ENCODE assay signal across 8 cellular contexts in the genomic region with DNA sequence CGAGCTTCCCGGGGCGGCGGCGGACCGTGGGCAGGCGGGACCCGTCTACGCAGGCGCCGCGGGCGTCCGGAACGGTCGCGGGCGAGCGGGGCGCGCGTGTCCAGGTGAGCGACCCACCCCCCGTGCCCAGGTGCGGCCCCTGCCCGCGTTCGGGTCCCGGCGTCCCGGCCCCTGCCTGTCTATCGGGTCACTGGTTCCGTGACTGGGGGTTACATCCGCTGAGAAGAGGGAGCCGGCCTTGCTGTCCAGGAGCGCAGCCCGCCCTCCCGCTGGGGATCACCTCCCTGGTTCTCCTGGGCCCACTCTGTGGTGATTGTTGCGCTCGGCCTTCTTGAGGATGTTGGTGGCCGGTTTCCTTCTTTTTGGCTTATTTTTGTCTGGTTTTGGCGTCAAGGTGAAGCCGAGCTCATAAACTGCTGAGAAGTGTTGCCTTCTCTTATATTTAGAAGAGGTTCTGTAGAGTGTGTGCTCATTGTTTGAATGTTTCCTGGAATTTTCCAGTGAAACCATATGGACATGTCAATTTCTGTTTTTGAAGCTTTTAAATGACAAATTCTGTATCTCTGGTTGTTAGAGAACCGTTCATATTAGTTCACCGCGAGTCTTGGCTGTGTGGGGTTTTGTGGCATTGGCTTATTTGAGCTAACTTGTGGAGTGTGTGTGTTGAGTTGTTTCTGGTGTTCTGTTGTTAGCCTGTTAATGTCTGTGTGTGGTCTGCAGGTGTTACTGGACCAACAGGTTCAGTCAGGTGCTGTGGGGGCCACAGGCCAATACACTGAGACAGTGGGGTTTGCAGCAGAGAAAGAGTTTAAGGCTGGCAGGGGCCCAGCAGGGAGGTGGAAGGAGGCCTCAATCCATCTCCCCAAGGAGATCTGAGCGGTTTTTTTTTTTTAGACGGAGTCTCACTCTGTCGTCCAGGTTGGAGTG. TPM values are rescaled to one million over a fixed set of nuclear protein-coding genes. Genes with fewer than 3 reads are reported as not detected.
DNase-seq lines count a peak whose midpoint lies in the region; ATAC-seq and TF ChIP-seq lines count a peak whose summit lies in the region.

No MANE protein-coding gene starts in this region.

- no peak overlapping the region for H3K9ac ChIP-seq in parathyroid adenoma

- DNase-seq in Daoy (ENCODE audit: low read depth) (peak; percentile 29), HT-29 (ENCODE audit: low spot score) (peak; percentile 56), Right ventricle myocardium superior (no peak), mucosa of gallbladder (ENCODE audit: low spot score) (no peak)
- peak; percentile 50 for DNase-seq in activated CD8-positive, alpha-beta T cell treated with anti-CD3 and anti-CD28 coated beads, Interleukin-2, amount 10 ng/mL, durations not matched to agents 7 days and 5 days
- no peak for DNase-seq in activated effector memory CD4-positive, alpha-beta T cell treated with anti-CD3 and anti-CD28 coated beads, Interleukin-2, amount 50 U/mL, for 16 hours

- H3K27me3 ChIP-seq in parathyroid adenoma (ENCODE audit: control insufficient read depth, insufficient read depth, low read length), result no peaks in the 10 kb centered on the region

- CTCF ChIA-PET in activated CD8-positive, alpha-beta T cell treated with anti-CD3 and anti-CD28 coated beads, Interleukin-2, amount 10 ng/mL, durations not matched to agents 7 days and 5 days (lab: Charles Lee), result interaction anchor here (1.0 to 1.6 kb wide), 2 partner anchors 9 to 166 kb away, joined by 3 to 4 read pairs; no protein-coding TSS in a partner anchor

- peaks cover 46% of the 10 kb centered on the region for H3K4me1 Mint-ChIP-seq in activated CD8-positive, alpha-beta T cell treated with anti-CD3 and anti-CD28 coated beads, Interleukin-2, amount 10 ng/mL, durations not matched to agents 7 days and 5 days (ENCODE audit: low read depth)

- ATAC-seq in GM21423 (IDR thresholded peaks at IDR 0.05; ENCODE audit: unreplicated experiment) (peak; percentile 27), Right ventricle myocardium superior (ENCODE audit: poor library complexity) (peak; percentile 51)
- peak; percentile 52 for ATAC-seq in activated CD8-positive, alpha-beta T cell treated with anti-CD3 and anti-CD28 coated beads, Interleukin-2, amount 10 ng/mL, durations not matched to agents 7 days and 5 days

- POLR2A ChIA-PET in activated CD8-positive, alpha-beta T cell treated with anti-CD3 and anti-CD28 coated beads, Interleukin-2, amount 10 ng/mL, durations not matched to agents 7 days and 5 days (lab: Charles Lee), result interaction anchor here (0.6 to 0.7 kb wide), 2 partner anchors 72 to 260 kb away, joined by 3 read pairs; no protein-coding TSS in a partner anchor

- intact Hi-C loops in Right ventricle myocardium superior (cut with DNase I), result no loop called here

- H3K4me2 ChIP-seq in parathyroid adenoma (ENCODE audit: low read length), result peak overlapping the region; percentile 86

- H3K4me3 Mint-ChIP-seq in activated CD8-positive, alpha-beta T cell treated with anti-CD3 and anti-CD28 coated beads, Interleukin-2, amount 10 ng/mL, durations not matched to agents 7 days and 5 days, result peak overlapping the region; percentile 89

- peaks cover 3% of the 10 kb centered on the region for H3K27me3 Mint-ChIP-seq in activated CD8-positive, alpha-beta T cell treated with anti-CD3 and anti-CD28 coated beads, Interleukin-2, amount 10 ng/mL, durations not matched to agents 7 days and 5 days (ENCODE audit: low read depth)

- H3K4me1 ChIP-seq in parathyroid adenoma, result peaks cover 3% of the 10 kb centered on the region

- H3K27ac ChIP-seq in parathyroid adenoma, result no peak overlapping the region

- no peaks in the 10 kb centered on the region for H3K9me3 ChIP-seq in parathyroid adenoma (ENCODE audit: control insufficient read depth, low read length)

- peaks cover 35% of the 10 kb centered on the region for H3K36me3 Mint-ChIP-seq in activated CD8-positive, alpha-beta T cell treated with anti-CD3 and anti-CD28 coated beads, Interleukin-2, amount 10 ng/mL, durations not matched to agents 7 days and 5 days (ENCODE audit: low read depth)

- TF ChIP-seq CTCF in parathyroid adenoma (IDR thresholded peaks at IDR 0.05), result no peak

- peaks cover 5% of the 10 kb centered on the region for H3K79me2 ChIP-seq in parathyroid adenoma

- peak overlapping the region; percentile 79 for H3K27ac Mint-ChIP-seq in activated CD8-positive, alpha-beta T cell treated with anti-CD3 and anti-CD28 coated beads, Interleukin-2, amount 10 ng/mL, durations not matched to agents 7 days and 5 days

- peaks cover 10% of the 10 kb centered on the region for H3K9me3 Mint-ChIP-seq in activated CD8-positive, alpha-beta T cell treated with anti-CD3 and anti-CD28 coated beads, Interleukin-2, amount 10 ng/mL, durations not matched to agents 7 days and 5 days (ENCODE audit: insufficient read depth)

- H3K4me3 ChIP-seq in parathyroid adenoma (ENCODE audit: low read depth, low read length), result peak overlapping the region; percentile 56

- H3K36me3 ChIP-seq in parathyroid adenoma (ENCODE audit: control insufficient read depth, insufficient read depth, low read length), result no peaks in the 10 kb centered on the region

- H2AFZ ChIP-seq in parathyroid adenoma, result peak overlapping the region; percentile 94

RNA-seq across cellular contexts. Expression of a gene that starts 0.6 kb away (rescaled TPM):
- 6.9 and 11.0 TPM in 2 replicates for total RNA-seq in Daoy (2014; rRNA removed; shearing (Covaris generic))
- 31.5 and 42.4 TPM in 2 replicates for total RNA-seq in HT-29 (2014; rRNA removed; shearing (Covaris generic))
- 10 to 100 TPM; 34.4 to 38.6 TPM for total RNA-seq in activated CD8-positive, alpha-beta T cell treated with anti-CD3 and anti-CD28 coated beads, Interleukin-2, amount 10 ng/mL, durations not matched to agents 7 days and 5 days
- total RNA-seq in Right ventricle myocardium superior (1.7 TPM), mucosa of gallbladder (26.7 TPM)

Comparison
In these comparisons a context has a peak if more than half of its experiments do, and no peak if none do; other contexts are left out.
1. DNase-seq: peak in Daoy (single experiment), HT-29 (single experiment) and activated CD8-positive, alpha-beta T cell treated with anti-CD3 and anti-CD28 coated beads, Interleukin-2, amount 10 ng/mL, durations not matched to agents 7 days and 5 days (single experiment); none in Right ventricle myocardium superior (single experiment), activated effector memory CD4-positive, alpha-beta T cell treated with anti-CD3 and anti-CD28 coated beads, Interleukin-2, amount 50 U/mL, for 16 hours (single experiment) and mucosa of gallbladder (single experiment).
2. Peak in every context shown above with its lines, with median percentiles within 50 percentile points of each other: ATAC-seq.